Comparison of ENCODE assay signal across 36 cellular contexts in the genomic region with DNA sequence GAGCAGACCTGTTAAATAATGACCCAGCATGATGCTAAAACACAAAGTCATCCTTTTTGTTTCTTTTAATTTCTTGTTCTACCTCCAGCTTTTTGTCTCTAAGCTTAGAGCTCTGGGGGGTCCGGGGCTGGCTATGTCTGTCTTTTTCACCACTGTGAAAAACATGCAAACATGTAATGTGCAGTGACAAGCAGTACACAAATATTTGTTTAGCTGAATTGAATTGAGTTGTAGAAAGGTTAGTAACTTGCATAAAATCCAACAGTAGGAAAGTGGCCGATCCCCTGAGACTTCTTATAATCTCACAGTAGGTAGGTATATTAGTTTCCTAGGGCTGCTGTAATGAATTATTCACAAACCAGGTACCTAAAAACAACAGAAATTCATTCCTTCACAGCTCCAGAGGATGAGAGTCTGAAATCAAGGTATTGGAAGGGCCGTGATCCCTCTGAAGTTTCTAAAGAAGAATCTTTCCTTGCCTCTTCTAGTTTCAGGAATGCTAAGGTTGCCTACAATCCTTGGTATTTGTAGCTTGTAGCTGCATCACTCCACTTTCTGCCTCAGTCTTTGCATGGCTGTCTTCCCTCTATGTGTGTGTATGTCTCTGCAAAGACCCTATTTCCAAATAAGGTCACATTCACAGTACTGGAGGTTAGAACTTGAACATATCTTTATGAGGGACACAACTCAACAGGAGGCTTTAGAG. TPM values are rescaled to one million over a fixed set of nuclear protein-coding genes. Genes with fewer than 3 reads are reported as not detected.
"Had no signal": no experiment of that assay in that cellular context is flagged by ENCODE, and none has a peak within 500 bp of the region (broad histone marks: within the 10 kb centered on the region; RNA-seq: fewer than 3 reads in every experiment).

No MANE protein-coding gene starts in this region.

- H3K27me3 ChIP-seq: brain microvascular endothelial cell, Peyer's patch had no signal

- H3K27ac ChIP-seq: brain microvascular endothelial cell, Peyer's patch, SJSA1, VCaP had no signal

- H3K9me3 ChIP-seq: Peyer's patch, SJSA1, SK-N-SH had no signal

- H3K36me3 ChIP-seq: brain microvascular endothelial cell, Peyer's patch, SJSA1 had no signal

- ATAC-seq: activated CD8-positive, alpha-beta memory T cell treated with anti-CD3 and anti-CD28 coated beads, Interleukin-2, amount 10 ng/mL, durations not matched to agents 7 days and 5 days; PC-3 had no signal

- DNase-seq: activated CD4-positive, alpha-beta memory T cell treated with anti-CD3 and anti-CD28 coated beads, Interleukin-2, amount 10 ng/mL, durations not matched to agents 7 days and 5 days; activated CD4-positive, alpha-beta T cell treated with anti-CD3 and anti-CD28 coated beads for 1 hour; activated CD4-positive, alpha-beta T cell treated with anti-CD3 and anti-CD28 coated beads for 48 hours; activated CD4-positive, CD25-positive, alpha-beta regulatory T cell; activated CD8-positive, alpha-beta memory T cell treated with anti-CD3 and anti-CD28 coated beads for 24 hours; activated CD8-positive, alpha-beta memory T cell treated with anti-CD3 and anti-CD28 coated beads, Interleukin-2, amount 10 ng/mL, durations not matched to agents 7 days and 5 days; activated CD8-positive, alpha-beta memory T cell treated with anti-CD3 and anti-CD28 coated beads, Interleukin-2, amount 50 U/mL, for 48 hours; activated effector memory CD4-positive, alpha-beta T cell treated with anti-CD3 and anti-CD28 coated beads, Interleukin-2, amount 50 U/mL, for 16 hours; activated naive CD4-positive, alpha-beta T cell; activated naive CD4-positive, alpha-beta T cell treated with anti-CD3 and anti-CD28 coated beads, Interleukin-2, amount 50 U/mL, for 16 hours; activated naive CD8-positive, alpha-beta T cell treated with anti-CD3 and anti-CD28 coated beads for 36 hours; activated T-cell treated with anti-CD3 and anti-CD28 coated beads, Interleukin-2, amount 50 U/mL, for 48 hours; amniotic stem cell; aorta; brain microvascular endothelial cell; central memory CD4-positive, alpha-beta T cell; Karpas-422; KBM-7; NCI-H1105; NCI-H1436; NCI-H187; NCI-H2029 treated with DMSO at 0.1 percent for 48 hours; NCI-H2107; NCI-H2171; NCI-H524 treated with DMSO at 0.1 percent for 48 hours; NCI-H748 treated with DMSO at 0.1 percent for 48 hours; NK-92 treated with Interleukin-12 subunit alpha and Interleukin-12 subunit beta, amount 100 ng/mL, for 24 hours; PC-3; Peyer's patch; RPMI8226; SHP77 treated with DMSO at 0.1 percent for 48 hours; SK-N-SH had no signal

- H3K4me3 ChIP-seq: Peyer's patch, SJSA1 had no signal

- H3K4me1 ChIP-seq: Peyer's patch, SJSA1 had no signal

RNA-seq across cellular contexts. Expression of gene ARL14, which starts 32.7 kb away (rescaled TPM):
- total RNA-seq: activated CD4-positive, alpha-beta memory T cell treated with anti-CD3 and anti-CD28 coated beads, Interleukin-2, amount 10 ng/mL, durations not matched to agents 7 days and 5 days; activated CD8-positive, alpha-beta memory T cell treated with anti-CD3 and anti-CD28 coated beads, Interleukin-2, amount 10 ng/mL, durations not matched to agents 7 days and 5 days; activated naive CD8-positive, alpha-beta T cell treated with anti-CD3 and anti-CD28 coated beads for 36 hours; aorta; cerebellum; NCI-H460; SJSA1 had no signal
- polyA plus RNA-seq: SK-N-SH had no signal
